20 cellular contexts compared by ENCODE assay signal in genomic region chr20:3539708-3540107, GRCh38.
"Had no signal": no experiment of that assay in that cellular context is flagged by ENCODE, and none has a peak within 500 bp of the region (broad histone marks: within the 10 kb centered on the region; RNA-seq: fewer than 3 reads in every experiment).

No MANE protein-coding gene starts in this region.

- FAIRE-seq: endometrium, frontal cortex had no signal

- H2AFZ ChIP-seq: neural progenitor cell had no signal

- H3K9ac ChIP-seq: neural progenitor cell had no signal

- H3K27ac ChIP-seq: brain microvascular endothelial cell, neural progenitor cell, upper lobe of left lung had no signal

- H3K27me3 ChIP-seq: brain microvascular endothelial cell, heart left ventricle, neural progenitor cell, ovary, upper lobe of left lung had no signal

- H3K4me3 ChIP-seq: neural progenitor cell, ovary, skin epidermis, upper lobe of left lung had no signal

- H3K4me1 ChIP-seq: neural progenitor cell had no signal

- H3K36me3 ChIP-seq: brain microvascular endothelial cell, neural progenitor cell, ovary had no signal

- H3K4me2 ChIP-seq: neural progenitor cell had no signal

- H3K9me3 ChIP-seq: ovary, upper lobe of left lung had no signal

- ATAC-seq: activated CD8-positive, alpha-beta T cell treated with anti-CD3 and anti-CD28 coated beads, Interleukin-2, amount 10 ng/mL, durations not matched to agents 7 days and 5 days; activated T-cell treated with anti-CD3 and anti-CD28 coated beads, Interleukin-2, amount 50 U/mL, for 72 hours had no signal

- DNase-seq: activated B cell treated with CpG ODN at 0.5 μM for 24 hours; activated CD4-positive, alpha-beta T cell treated with anti-CD3 and anti-CD28 coated beads, Interleukin-2, amount 10 ng/mL, durations not matched to agents 24 days and 14 days; activated CD8-positive, alpha-beta memory T cell treated with anti-CD3 and anti-CD28 coated beads, Interleukin-2, amount 50 U/mL, for 48 hours; activated CD8-positive, alpha-beta T cell treated with anti-CD3 and anti-CD28 coated beads, Interleukin-2, amount 10 ng/mL, durations not matched to agents 7 days and 5 days; activated naive CD8-positive, alpha-beta T cell treated with anti-CD3 and anti-CD28 coated beads for 36 hours; activated T-cell treated with anti-CD3 and anti-CD28 coated beads, Interleukin-2, amount 50 U/mL, for 72 hours; brain microvascular endothelial cell; heart left ventricle; immature natural killer cell; naive B cell; ovary; stimulated activated CD4-positive, alpha-beta T cell treated with anti-CD3 and anti-CD28 coated beads, Interleukin-4, amount 100 ng/mL, for 4 hours; stimulated activated CD8-positive, alpha-beta memory T cell treated with anti-CD3 and anti-CD28 coated beads, Interleukin-4, amount 100 ng/mL, for 48 hours; stimulated activated naive CD4-positive, alpha-beta T cell treated with Interleukin-2 at 50 U/mL for 16 hours; SW 1271; upper lobe of left lung had no signal
